In genomic region chr16:17029602-17030350, GRCh38 we compare ENCODE assay signal across 33 cellular contexts.
"Had no signal": no experiment of that assay in that cellular context is flagged by ENCODE, and none has a peak within 500 bp of the region (broad histone marks: within the 10 kb centered on the region; RNA-seq: fewer than 3 reads in every experiment).

No MANE protein-coding gene starts in this region.

- H3K27ac Mint-ChIP-seq: activated CD4-positive, alpha-beta memory T cell treated with anti-CD3 and anti-CD28 coated beads for 36 hours; activated CD4-positive, alpha-beta T cell treated with anti-CD3 and anti-CD28 coated beads for 36 hours; activated CD4-positive, alpha-beta T cell treated with anti-CD3 and anti-CD28 coated beads, Interleukin-2, amount 10 ng/mL, durations not matched to agents 24 days and 14 days; activated CD8-positive, alpha-beta memory T cell treated with anti-CD3 and anti-CD28 coated beads, Interleukin-2, amount 10 ng/mL, durations not matched to agents 7 days and 5 days; activated CD8-positive, alpha-beta T cell treated with anti-CD3 and anti-CD28 coated beads, Interleukin-2, amount 10 ng/mL, durations not matched to agents 7 days and 5 days; activated naive CD4-positive, alpha-beta T cell treated with anti-CD3 and anti-CD28 coated beads for 36 hours; activated naive CD4-positive, alpha-beta T cell treated with anti-CD3 and anti-CD28 coated beads, Interleukin-2, amount 50 U/mL, for 24 hours; activated naive CD8-positive, alpha-beta T cell treated with anti-CD3 and anti-CD28 coated beads for 36 hours; activated T-helper 1 cell treated with anti-CD3 and anti-CD28 coated beads, Interleukin-12 subunit alpha, Interleukin-12 subunit beta, Interleukin-2, Interleukin-4 antibody, amounts not matched to agents 30 ng/mL and 10 ng/mL and 1 ng/mL, durations not matched to agents 14 hours and 24 hours and 36 hours; activated T-helper 2 cell treated with anti-CD3 and anti-CD28 coated beads, Interferon-gamma antibody, Interleukin-2, Interleukin-4, amounts not matched to agents 10 μg/mL and 5 μg/mL and 100 μg/mL, durations not matched to agents 14 hours and 24 hours and 36 hours; effector memory CD8-positive, alpha-beta T cell had no signal

- H3K27ac ChIP-seq: body of pancreas, esophagus squamous epithelium, gastroesophageal sphincter, heart right ventricle had no signal

- H3K27me3 Mint-ChIP-seq: activated CD4-positive, alpha-beta memory T cell treated with anti-CD3 and anti-CD28 coated beads for 36 hours; activated CD4-positive, alpha-beta T cell treated with anti-CD3 and anti-CD28 coated beads for 36 hours; activated CD8-positive, alpha-beta memory T cell treated with anti-CD3 and anti-CD28 coated beads, Interleukin-2, amount 10 ng/mL, durations not matched to agents 7 days and 5 days; activated naive CD4-positive, alpha-beta T cell treated with anti-CD3 and anti-CD28 coated beads, Interleukin-2, amount 50 U/mL, for 24 hours; activated naive CD8-positive, alpha-beta T cell treated with anti-CD3 and anti-CD28 coated beads for 36 hours; activated naive CD8-positive, alpha-beta T cell treated with anti-CD3 and anti-CD28 coated beads, Interleukin-2, amount 50 U/mL, for 24 hours; effector memory CD8-positive, alpha-beta T cell had no signal

- H3K9me3 ChIP-seq: adrenal gland had no signal

- DNase-seq: activated CD4-positive, alpha-beta memory T cell treated with anti-CD3 and anti-CD28 coated beads for 36 hours; activated CD4-positive, alpha-beta T cell treated with anti-CD3 and anti-CD28 coated beads for 36 hours; activated CD4-positive, alpha-beta T cell treated with anti-CD3 and anti-CD28 coated beads, Interleukin-2, amount 10 ng/mL, durations not matched to agents 24 days and 14 days; activated CD4-positive, CD25-positive, alpha-beta regulatory T cell; activated CD4-positive, CD25-positive, alpha-beta regulatory T cell treated with anti-CD3 and anti-CD28 coated beads, Interleukin-2, amount 50 U/mL, for 72 hours; activated CD8-positive, alpha-beta memory T cell treated with anti-CD3 and anti-CD28 coated beads, Interleukin-2, amount 10 ng/mL, durations not matched to agents 7 days and 5 days; activated CD8-positive, alpha-beta memory T cell treated with anti-CD3 and anti-CD28 coated beads, Interleukin-2, amount 50 U/mL, for 4 hours; activated CD8-positive, alpha-beta T cell treated with anti-CD3 and anti-CD28 coated beads, Interleukin-2, amount 10 ng/mL, durations not matched to agents 7 days and 5 days; activated effector memory CD4-positive, alpha-beta T cell treated with anti-CD3 and anti-CD28 coated beads, Interleukin-2, amount 50 U/mL, for 16 hours; activated naive CD4-positive, alpha-beta T cell treated with anti-CD3 and anti-CD28 coated beads for 36 hours; activated naive CD8-positive, alpha-beta T cell treated with anti-CD3 and anti-CD28 coated beads for 36 hours; activated naive CD8-positive, alpha-beta T cell treated with anti-CD3 and anti-CD28 coated beads, Interleukin-2, amount 50 U/mL, for 24 hours; activated T-cell treated with anti-CD3 and anti-CD28 coated beads, Interleukin-2, amount 50 U/mL, for 1 hour; activated T-cell treated with anti-CD3 and anti-CD28 coated beads, Interleukin-2, amount 50 U/mL, for 48 hours; adrenal gland; amygdala; aorta; body of pancreas; caudate nucleus; cortex of kidney; dermis blood vessel endothelial cell; effector CD4-positive, alpha-beta T cell; effector memory CD8-positive, alpha-beta T cell; erythroblast; esophagus squamous epithelium; foreskin melanocyte; heart right ventricle; T-helper 2 cell had no signal

- H3K27me3 ChIP-seq: adrenal gland, body of pancreas, esophagus squamous epithelium, gastroesophageal sphincter had no signal

- H3K36me3 ChIP-seq: adrenal gland, esophagus squamous epithelium, gastroesophageal sphincter, heart right ventricle had no signal

- ATAC-seq: activated CD4-positive, alpha-beta T cell treated with anti-CD3 and anti-CD28 coated beads for 36 hours; activated CD8-positive, alpha-beta memory T cell treated with anti-CD3 and anti-CD28 coated beads, Interleukin-2, amount 10 ng/mL, durations not matched to agents 7 days and 5 days; activated CD8-positive, alpha-beta T cell treated with anti-CD3 and anti-CD28 coated beads, Interleukin-2, amount 10 ng/mL, durations not matched to agents 7 days and 5 days; activated naive CD8-positive, alpha-beta T cell treated with anti-CD3 and anti-CD28 coated beads, Interleukin-2, amount 50 U/mL, for 24 hours; body of pancreas; effector memory CD8-positive, alpha-beta T cell; gastroesophageal sphincter; heart right ventricle had no signal

- FAIRE-seq: colon had no signal

- H3K4me1 ChIP-seq: body of pancreas, gastroesophageal sphincter, heart right ventricle had no signal

- H3K4me3 ChIP-seq: adrenal gland, body of pancreas, esophagus squamous epithelium, gastroesophageal sphincter, heart right ventricle had no signal

- H3K4me3 Mint-ChIP-seq: activated CD4-positive, alpha-beta memory T cell treated with anti-CD3 and anti-CD28 coated beads for 36 hours; activated CD4-positive, alpha-beta T cell treated with anti-CD3 and anti-CD28 coated beads for 36 hours; activated CD4-positive, alpha-beta T cell treated with anti-CD3 and anti-CD28 coated beads, Interleukin-2, amount 10 ng/mL, durations not matched to agents 24 days and 14 days; activated CD8-positive, alpha-beta memory T cell treated with anti-CD3 and anti-CD28 coated beads, Interleukin-2, amount 10 ng/mL, durations not matched to agents 7 days and 5 days; activated CD8-positive, alpha-beta T cell treated with anti-CD3 and anti-CD28 coated beads, Interleukin-2, amount 10 ng/mL, durations not matched to agents 7 days and 5 days; activated naive CD4-positive, alpha-beta T cell treated with anti-CD3 and anti-CD28 coated beads for 36 hours; activated naive CD4-positive, alpha-beta T cell treated with anti-CD3 and anti-CD28 coated beads, Interleukin-2, amount 50 U/mL, for 24 hours; activated naive CD8-positive, alpha-beta T cell treated with anti-CD3 and anti-CD28 coated beads for 36 hours; activated naive CD8-positive, alpha-beta T cell treated with anti-CD3 and anti-CD28 coated beads, Interleukin-2, amount 50 U/mL, for 24 hours; activated T-helper 1 cell treated with anti-CD3 and anti-CD28 coated beads, Interleukin-12 subunit alpha, Interleukin-12 subunit beta, Interleukin-2, Interleukin-4 antibody, amounts not matched to agents 30 ng/mL and 10 ng/mL and 1 ng/mL, durations not matched to agents 14 hours and 24 hours and 36 hours; effector memory CD8-positive, alpha-beta T cell had no signal
